In the genomic region with DNA sequence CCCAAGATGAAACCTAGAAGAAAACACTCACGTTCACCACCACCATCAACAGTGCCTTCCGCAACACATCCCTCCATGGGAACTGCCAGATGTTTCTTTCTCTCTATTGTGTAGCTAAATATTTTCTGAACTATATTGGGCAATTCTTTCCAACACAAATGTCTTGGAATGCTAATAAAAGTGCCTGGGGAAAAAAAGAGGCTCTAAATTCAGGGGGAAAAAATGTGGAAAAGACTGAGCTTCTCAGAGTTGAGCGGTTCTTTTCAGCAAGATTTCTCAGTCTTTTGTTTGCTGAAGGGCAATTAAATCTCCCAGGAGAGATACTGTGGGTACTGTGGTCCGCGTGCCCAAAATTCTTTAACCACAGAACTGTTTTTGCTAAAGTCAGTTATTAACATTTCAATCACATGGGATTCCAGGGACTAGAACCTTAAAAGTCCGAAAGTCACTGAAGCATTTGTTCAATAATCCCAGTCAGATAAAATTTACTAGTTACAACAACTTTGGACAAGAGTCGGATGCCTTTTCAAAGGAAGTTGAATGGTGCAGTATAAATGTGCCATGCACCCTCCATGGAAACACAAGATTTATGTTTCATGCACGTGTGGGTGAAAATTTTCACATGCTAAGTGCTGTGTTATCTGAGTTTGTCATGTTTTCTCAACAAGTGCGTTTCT, we compare ENCODE assay signal across 1 cellular context.
TF ChIP-seq lines count a peak whose summit lies in the region.

No MANE protein-coding gene starts in this region.

TF ChIP-seq in H1, 55 proteins besides CTCF, POLR2A, EP300 and RAD21:
- TF ChIP-seq POLR2AphosphoS5 (IDR thresholded peaks at IDR 0.05; ENCODE audit: low read depth, low read length) (no peak), CEBPB (IDR thresholded peaks at IDR 0.05; ENCODE audit: low read depth, low read length) (no peak), BRCA1 (IDR thresholded peaks at IDR 0.05; ENCODE audit: low read depth, low read length) (no peak), SRF (IDR thresholded peaks at IDR 0.05; ENCODE audit: low read depth, low read length) (no peak), SP1 (IDR thresholded peaks at IDR 0.05; ENCODE audit: low read depth, low read length) (no peak), USF2 (IDR thresholded peaks at IDR 0.05; ENCODE audit: low read length) (no peak), NANOG (IDR thresholded peaks at IDR 0.05; ENCODE audit: insufficient read depth, low read depth, low read length, poor library complexity, severe bottlenecking) (no peak), JUND (IDR thresholded peaks at IDR 0.05; ENCODE audit: low read length) (no peak), GABPA (IDR thresholded peaks at IDR 0.05; ENCODE audit: borderline replicate concordance, insufficient read depth, low read length) (no peak), YY1 (IDR thresholded peaks at IDR 0.05; ENCODE audit: low read depth, low read length) (no peak), TAF7 (optimal IDR thresholded peaks at IDR 0.05; ENCODE audit: borderline replicate concordance, low read depth, low read length) (no peak), SP4 (IDR thresholded peaks at IDR 0.05; ENCODE audit: low read length) (no peak), PHF8 (conservative IDR thresholded peaks at IDR 0.05; ENCODE audit: low read depth, low read length) (no peak), CREB1 (IDR thresholded peaks at IDR 0.05) (no peak)
TF ChIP-seq in H1: peak in this region for 0.
